2 cellular contexts compared by ENCODE assay signal in the genomic region with DNA sequence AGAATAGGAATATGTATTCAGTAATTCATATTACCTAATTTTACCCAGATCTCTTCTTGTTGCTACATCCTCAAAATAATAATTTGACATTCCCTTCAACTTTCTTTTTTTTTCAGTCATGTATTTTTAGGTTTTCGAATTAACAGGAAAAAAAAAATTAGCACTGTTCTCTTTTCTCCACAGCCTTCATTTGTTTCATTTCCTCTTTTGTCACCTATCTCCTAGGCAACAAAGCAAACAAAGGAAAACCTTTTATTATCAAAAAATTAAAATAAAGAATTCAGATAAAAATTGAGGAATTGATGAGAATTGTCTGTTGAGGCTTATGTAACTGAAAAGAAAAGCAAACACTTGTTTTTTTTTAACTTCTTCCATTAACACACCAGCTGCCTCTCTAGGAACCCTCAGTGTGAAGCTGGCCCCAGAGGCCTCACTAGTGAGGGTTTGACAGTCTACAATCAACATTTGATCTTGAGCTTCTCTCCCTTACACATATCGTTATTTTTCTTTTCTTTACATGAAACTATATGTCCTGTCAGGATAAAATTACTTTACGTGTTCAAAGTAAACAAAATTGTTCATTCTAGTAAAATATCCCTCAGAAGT.
TF ChIP-seq lines count a peak whose summit lies in the region.

No MANE protein-coding gene starts in this region.

TF ChIP-seq in HepG2, 621 proteins besides CTCF, POLR2A, EP300 and RAD21 (continued from another document and continues in another):
- TF ChIP-seq, protein P1, sequence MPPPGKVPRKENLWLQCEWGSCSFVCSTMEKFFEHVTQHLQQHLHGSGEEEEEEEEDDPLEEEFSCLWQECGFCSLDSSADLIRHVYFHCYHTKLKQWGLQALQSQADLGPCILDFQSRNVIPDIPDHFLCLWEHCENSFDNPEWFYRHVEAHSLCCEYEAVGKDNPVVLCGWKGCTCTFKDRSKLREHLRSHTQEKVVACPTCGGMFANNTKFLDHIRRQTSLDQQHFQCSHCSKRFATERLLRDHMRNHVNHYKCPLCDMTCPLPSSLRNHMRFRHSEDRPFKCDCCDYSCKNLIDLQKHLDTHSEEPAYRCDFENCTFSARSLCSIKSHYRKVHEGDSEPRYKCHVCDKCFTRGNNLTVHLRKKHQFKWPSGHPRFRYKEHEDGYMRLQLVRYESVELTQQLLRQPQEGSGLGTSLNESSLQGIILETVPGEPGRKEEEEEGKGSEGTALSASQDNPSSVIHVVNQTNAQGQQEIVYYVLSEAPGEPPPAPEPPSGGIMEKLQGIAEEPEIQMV (CRISPR knock-in tag; IDR thresholded peaks at IDR 0.05; ENCODE audit: low read depth), result no peak
- TF ChIP-seq FOXA3 (CRISPR knock-in tag; IDR thresholded peaks at IDR 0.05), result no peak
- no peak for TF ChIP-seq SMYD3 (CRISPR knock-in tag; IDR thresholded peaks at IDR 0.05)
- no peak for TF ChIP-seq U2AF1 (optimal IDR thresholded peaks at IDR 0.05; ENCODE audit: low read depth, low read length)
- TF ChIP-seq, protein P2, sequence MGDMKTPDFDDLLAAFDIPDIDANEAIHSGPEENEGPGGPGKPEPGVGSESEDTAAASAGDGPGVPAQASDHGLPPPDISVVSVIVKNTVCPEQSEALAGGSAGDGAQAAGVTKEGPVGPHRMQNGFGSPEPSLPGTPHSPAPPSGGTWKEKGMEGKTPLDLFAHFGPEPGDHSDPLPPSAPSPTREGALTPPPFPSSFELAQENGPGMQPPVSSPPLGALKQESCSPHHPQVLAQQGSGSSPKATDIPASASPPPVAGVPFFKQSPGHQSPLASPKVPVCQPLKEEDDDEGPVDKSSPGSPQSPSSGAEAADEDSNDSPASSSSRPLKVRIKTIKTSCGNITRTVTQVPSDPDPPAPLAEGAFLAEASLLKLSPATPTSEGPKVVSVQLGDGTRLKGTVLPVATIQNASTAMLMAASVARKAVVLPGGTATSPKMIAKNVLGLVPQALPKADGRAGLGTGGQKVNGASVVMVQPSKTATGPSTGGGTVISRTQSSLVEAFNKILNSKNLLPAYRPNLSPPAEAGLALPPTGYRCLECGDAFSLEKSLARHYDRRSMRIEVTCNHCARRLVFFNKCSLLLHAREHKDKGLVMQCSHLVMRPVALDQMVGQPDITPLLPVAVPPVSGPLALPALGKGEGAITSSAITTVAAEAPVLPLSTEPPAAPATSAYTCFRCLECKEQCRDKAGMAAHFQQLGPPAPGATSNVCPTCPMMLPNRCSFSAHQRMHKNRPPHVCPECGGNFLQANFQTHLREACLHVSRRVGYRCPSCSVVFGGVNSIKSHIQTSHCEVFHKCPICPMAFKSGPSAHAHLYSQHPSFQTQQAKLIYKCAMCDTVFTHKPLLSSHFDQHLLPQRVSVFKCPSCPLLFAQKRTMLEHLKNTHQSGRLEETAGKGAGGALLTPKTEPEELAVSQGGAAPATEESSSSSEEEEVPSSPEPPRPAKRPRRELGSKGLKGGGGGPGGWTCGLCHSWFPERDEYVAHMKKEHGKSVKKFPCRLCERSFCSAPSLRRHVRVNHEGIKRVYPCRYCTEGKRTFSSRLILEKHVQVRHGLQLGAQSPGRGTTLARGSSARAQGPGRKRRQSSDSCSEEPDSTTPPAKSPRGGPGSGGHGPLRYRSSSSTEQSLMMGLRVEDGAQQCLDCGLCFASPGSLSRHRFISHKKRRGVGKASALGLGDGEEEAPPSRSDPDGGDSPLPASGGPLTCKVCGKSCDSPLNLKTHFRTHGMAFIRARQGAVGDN (CRISPR knock-in tag; IDR thresholded peaks at IDR 0.05), result no peak
- TF ChIP-seq, protein P3, sequence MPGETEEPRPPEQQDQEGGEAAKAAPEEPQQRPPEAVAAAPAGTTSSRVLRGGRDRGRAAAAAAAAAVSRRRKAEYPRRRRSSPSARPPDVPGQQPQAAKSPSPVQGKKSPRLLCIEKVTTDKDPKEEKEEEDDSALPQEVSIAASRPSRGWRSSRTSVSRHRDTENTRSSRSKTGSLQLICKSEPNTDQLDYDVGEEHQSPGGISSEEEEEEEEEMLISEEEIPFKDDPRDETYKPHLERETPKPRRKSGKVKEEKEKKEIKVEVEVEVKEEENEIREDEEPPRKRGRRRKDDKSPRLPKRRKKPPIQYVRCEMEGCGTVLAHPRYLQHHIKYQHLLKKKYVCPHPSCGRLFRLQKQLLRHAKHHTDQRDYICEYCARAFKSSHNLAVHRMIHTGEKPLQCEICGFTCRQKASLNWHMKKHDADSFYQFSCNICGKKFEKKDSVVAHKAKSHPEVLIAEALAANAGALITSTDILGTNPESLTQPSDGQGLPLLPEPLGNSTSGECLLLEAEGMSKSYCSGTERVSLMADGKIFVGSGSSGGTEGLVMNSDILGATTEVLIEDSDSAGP (CRISPR knock-in tag; IDR thresholded peaks at IDR 0.05; ENCODE audit: borderline replicate concordance), result no peak
- TF ChIP-seq, protein P4, sequence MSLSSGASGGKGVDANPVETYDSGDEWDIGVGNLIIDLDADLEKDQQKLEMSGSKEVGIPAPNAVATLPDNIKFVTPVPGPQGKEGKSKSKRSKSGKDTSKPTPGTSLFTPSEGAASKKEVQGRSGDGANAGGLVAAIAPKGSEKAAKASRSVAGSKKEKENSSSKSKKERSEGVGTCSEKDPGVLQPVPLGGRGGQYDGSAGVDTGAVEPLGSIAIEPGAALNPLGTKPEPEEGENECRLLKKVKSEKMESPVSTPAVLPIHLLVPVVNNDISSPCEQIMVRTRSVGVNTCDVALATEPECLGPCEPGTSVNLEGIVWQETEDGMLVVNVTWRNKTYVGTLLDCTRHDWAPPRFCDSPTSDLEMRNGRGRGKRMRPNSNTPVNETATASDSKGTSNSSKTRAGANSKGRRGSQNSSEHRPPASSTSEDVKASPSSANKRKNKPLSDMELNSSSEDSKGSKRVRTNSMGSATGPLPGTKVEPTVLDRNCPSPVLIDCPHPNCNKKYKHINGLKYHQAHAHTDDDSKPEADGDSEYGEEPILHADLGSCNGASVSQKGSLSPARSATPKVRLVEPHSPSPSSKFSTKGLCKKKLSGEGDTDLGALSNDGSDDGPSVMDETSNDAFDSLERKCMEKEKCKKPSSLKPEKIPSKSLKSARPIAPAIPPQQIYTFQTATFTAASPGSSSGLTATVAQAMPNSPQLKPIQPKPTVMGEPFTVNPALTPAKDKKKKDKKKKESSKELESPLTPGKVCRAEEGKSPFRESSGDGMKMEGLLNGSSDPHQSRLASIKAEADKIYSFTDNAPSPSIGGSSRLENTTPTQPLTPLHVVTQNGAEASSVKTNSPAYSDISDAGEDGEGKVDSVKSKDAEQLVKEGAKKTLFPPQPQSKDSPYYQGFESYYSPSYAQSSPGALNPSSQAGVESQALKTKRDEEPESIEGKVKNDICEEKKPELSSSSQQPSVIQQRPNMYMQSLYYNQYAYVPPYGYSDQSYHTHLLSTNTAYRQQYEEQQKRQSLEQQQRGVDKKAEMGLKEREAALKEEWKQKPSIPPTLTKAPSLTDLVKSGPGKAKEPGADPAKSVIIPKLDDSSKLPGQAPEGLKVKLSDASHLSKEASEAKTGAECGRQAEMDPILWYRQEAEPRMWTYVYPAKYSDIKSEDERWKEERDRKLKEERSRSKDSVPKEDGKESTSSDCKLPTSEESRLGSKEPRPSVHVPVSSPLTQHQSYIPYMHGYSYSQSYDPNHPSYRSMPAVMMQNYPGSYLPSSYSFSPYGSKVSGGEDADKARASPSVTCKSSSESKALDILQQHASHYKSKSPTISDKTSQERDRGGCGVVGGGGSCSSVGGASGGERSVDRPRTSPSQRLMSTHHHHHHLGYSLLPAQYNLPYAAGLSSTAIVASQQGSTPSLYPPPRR (CRISPR knock-in tag; IDR thresholded peaks at IDR 0.05; ENCODE audit: borderline replicate concordance), result no peak
- TF ChIP-seq KMT2B (CRISPR knock-in tag; IDR thresholded peaks at IDR 0.05), result no peak

TF ChIP-seq in GM23338, 12 proteins besides CTCF, POLR2A, EP300 and RAD21 (continued from another document):
- TF ChIP-seq, protein P5, sequence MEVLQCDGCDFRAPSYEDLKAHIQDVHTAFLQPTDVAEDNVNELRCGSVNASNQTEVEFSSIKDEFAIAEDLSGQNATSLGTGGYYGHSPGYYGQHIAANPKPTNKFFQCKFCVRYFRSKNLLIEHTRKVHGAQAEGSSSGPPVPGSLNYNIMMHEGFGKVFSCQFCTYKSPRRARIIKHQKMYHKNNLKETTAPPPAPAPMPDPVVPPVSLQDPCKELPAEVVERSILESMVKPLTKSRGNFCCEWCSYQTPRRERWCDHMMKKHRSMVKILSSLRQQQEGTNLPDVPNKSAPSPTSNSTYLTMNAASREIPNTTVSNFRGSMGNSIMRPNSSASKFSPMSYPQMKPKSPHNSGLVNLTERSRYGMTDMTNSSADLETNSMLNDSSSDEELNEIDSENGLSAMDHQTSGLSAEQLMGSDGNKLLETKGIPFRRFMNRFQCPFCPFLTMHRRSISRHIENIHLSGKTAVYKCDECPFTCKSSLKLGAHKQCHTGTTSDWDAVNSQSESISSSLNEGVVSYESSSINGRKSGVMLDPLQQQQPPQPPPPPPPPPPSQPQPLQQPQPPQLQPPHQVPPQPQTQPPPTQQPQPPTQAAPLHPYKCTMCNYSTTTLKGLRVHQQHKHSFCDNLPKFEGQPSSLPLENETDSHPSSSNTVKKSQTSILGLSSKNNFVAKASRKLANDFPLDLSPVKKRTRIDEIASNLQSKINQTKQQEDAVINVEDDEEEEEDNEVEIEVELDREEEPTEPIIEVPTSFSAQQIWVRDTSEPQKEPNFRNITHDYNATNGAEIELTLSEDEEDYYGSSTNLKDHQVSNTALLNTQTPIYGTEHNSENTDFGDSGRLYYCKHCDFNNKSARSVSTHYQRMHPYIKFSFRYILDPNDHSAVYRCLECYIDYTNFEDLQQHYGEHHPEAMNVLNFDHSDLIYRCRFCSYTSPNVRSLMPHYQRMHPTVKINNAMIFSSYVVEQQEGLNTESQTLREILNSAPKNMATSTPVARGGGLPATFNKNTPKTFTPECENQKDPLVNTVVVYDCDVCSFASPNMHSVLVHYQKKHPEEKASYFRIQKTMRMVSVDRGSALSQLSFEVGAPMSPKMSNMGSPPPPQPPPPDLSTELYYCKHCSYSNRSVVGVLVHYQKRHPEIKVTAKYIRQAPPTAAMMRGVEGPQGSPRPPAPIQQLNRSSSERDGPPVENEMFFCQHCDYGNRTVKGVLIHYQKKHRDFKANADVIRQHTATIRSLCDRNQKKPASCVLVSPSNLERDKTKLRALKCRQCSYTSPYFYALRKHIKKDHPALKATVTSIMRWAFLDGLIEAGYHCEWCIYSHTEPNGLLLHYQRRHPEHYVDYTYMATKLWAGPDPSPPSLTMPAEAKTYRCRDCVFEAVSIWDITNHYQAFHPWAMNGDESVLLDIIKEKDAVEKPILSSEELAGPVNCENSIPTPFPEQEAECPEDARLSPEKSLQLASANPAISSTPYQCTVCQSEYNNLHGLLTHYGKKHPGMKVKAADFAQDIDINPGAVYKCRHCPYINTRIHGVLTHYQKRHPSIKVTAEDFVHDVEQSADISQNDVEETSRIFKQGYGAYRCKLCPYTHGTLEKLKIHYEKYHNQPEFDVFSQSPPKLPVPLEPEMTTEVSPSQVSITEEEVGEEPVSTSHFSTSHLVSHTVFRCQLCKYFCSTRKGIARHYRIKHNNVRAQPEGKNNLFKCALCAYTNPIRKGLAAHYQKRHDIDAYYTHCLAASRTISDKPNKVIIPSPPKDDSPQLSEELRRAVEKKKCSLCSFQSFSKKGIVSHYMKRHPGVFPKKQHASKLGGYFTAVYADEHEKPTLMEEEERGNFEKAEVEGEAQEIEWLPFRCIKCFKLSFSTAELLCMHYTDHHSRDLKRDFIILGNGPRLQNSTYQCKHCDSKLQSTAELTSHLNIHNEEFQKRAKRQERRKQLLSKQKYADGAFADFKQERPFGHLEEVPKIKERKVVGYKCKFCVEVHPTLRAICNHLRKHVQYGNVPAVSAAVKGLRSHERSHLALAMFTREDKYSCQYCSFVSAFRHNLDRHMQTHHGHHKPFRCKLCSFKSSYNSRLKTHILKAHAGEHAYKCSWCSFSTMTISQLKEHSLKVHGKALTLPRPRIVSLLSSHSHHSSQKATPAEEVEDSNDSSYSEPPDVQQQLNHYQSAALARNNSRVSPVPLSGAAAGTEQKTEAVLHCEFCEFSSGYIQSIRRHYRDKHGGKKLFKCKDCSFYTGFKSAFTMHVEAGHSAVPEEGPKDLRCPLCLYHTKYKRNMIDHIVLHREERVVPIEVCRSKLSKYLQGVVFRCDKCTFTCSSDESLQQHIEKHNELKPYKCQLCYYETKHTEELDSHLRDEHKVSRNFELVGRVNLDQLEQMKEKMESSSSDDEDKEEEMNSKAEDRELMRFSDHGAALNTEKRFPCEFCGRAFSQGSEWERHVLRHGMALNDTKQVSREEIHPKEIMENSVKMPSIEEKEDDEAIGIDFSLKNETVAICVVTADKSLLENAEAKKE (CRISPR knock-in tag; IDR thresholded peaks at IDR 0.05), result no peak
- TF ChIP-seq, protein P6, sequence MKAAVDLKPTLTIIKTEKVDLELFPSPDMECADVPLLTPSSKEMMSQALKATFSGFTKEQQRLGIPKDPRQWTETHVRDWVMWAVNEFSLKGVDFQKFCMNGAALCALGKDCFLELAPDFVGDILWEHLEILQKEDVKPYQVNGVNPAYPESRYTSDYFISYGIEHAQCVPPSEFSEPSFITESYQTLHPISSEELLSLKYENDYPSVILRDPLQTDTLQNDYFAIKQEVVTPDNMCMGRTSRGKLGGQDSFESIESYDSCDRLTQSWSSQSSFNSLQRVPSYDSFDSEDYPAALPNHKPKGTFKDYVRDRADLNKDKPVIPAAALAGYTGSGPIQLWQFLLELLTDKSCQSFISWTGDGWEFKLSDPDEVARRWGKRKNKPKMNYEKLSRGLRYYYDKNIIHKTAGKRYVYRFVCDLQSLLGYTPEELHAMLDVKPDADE (IDR thresholded peaks at IDR 0.05), result no peak
- TF ChIP-seq CREB1 (CRISPR knock-in tag; IDR thresholded peaks at IDR 0.05; ENCODE audit: low read depth), result no peak
- TF ChIP-seq ZNF331 (CRISPR knock-in tag; IDR thresholded peaks at IDR 0.05; ENCODE audit: low read depth), result no peak
- TF ChIP-seq ZNF114 (CRISPR knock-in tag; IDR thresholded peaks at IDR 0.05), result no peak
- TF ChIP-seq, protein P7, sequence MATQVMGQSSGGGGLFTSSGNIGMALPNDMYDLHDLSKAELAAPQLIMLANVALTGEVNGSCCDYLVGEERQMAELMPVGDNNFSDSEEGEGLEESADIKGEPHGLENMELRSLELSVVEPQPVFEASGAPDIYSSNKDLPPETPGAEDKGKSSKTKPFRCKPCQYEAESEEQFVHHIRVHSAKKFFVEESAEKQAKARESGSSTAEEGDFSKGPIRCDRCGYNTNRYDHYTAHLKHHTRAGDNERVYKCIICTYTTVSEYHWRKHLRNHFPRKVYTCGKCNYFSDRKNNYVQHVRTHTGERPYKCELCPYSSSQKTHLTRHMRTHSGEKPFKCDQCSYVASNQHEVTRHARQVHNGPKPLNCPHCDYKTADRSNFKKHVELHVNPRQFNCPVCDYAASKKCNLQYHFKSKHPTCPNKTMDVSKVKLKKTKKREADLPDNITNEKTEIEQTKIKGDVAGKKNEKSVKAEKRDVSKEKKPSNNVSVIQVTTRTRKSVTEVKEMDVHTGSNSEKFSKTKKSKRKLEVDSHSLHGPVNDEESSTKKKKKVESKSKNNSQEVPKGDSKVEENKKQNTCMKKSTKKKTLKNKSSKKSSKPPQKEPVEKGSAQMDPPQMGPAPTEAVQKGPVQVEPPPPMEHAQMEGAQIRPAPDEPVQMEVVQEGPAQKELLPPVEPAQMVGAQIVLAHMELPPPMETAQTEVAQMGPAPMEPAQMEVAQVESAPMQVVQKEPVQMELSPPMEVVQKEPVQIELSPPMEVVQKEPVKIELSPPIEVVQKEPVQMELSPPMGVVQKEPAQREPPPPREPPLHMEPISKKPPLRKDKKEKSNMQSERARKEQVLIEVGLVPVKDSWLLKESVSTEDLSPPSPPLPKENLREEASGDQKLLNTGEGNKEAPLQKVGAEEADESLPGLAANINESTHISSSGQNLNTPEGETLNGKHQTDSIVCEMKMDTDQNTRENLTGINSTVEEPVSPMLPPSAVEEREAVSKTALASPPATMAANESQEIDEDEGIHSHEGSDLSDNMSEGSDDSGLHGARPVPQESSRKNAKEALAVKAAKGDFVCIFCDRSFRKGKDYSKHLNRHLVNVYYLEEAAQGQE (IDR thresholded peaks at IDR 0.05; ENCODE audit: unreplicated experiment), result no peak
- TF ChIP-seq EZH2 (IDR thresholded peaks at IDR 0.05; ENCODE audit: low read depth, unreplicated experiment), result no peak
- no peak for TF ChIP-seq NANOG (IDR thresholded peaks at IDR 0.05; ENCODE audit: borderline replicate concordance)
- no peak for TF ChIP-seq EZH2phosphoT487 (IDR thresholded peaks at IDR 0.05; ENCODE audit: unreplicated experiment)
- TF ChIP-seq STAT1 (IDR thresholded peaks at IDR 0.05; ENCODE audit: unreplicated experiment), result no peak
- no peak for TF ChIP-seq POLR2AphosphoS5 (IDR thresholded peaks at IDR 0.05; ENCODE audit: low read depth)
